8 cellular contexts compared by ENCODE assay signal in the genomic region with DNA sequence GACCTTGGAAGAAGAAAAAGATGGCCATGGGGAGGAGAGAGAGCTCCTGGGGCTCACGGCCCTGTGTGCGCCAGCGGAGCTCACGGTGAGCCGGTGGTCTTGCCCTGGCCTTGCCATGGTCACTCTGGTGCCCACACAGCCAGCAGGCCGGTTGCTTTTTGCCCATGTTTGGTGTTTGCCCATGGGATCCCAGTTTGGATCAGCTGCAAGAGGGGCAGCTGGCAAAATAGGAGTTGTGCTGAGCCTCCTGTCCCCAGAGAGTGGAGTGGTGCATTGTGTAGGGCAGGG. TPM values are rescaled to one million over a fixed set of nuclear protein-coding genes. Genes with fewer than 3 reads are reported as not detected.
DNase-seq lines count a peak whose midpoint lies in the region; ATAC-seq lines count a peak whose summit lies in the region.

No MANE protein-coding gene starts in this region.

- H3K4me3 Mint-ChIP-seq in T-helper 2 cell treated with Interferon-gamma antibody and Interleukin-4, amounts not matched to agents 5 μg/mL and 100 μg/mL, for 36 hours = peak overlapping the region; percentile 96
- peak overlapping the region; percentile 100 for H3K4me3 Mint-ChIP-seq in activated naive CD8-positive, alpha-beta T cell treated with anti-CD3 and anti-CD28 coated beads for 36 hours
- H3K4me3 Mint-ChIP-seq in immature natural killer cell = peak overlapping the region; percentile 95 to 99 (median 97)
- peak overlapping the region; percentile 91 to 95 for H3K4me3 Mint-ChIP-seq in stimulated activated naive CD8-positive, alpha-beta T cell treated with anti-CD3 and anti-CD28 coated beads, Interleukin-15, amount 100 ng/mL, for 72 hours

- no peak for ATAC-seq in stimulated activated naive CD8-positive, alpha-beta T cell treated with anti-CD3 and anti-CD28 coated beads, Interleukin-15, amount 100 ng/mL, for 72 hours
- ATAC-seq in left lobe of liver (no peak), GM21515 (IDR thresholded peaks at IDR 0.05; ENCODE audit: unreplicated experiment) (no peak)

- H3K9me3 Mint-ChIP-seq in T-helper 2 cell treated with Interferon-gamma antibody and Interleukin-4, amounts not matched to agents 5 μg/mL and 100 μg/mL, for 36 hours = no peaks in the 10 kb centered on the region
- H3K9me3 Mint-ChIP-seq in activated naive CD8-positive, alpha-beta T cell treated with anti-CD3 and anti-CD28 coated beads for 36 hours = no peaks in the 10 kb centered on the region
- peaks cover 0 to 2% (median 0%) of the 10 kb centered on the region in 6 donors for H3K9me3 Mint-ChIP-seq in immature natural killer cell
- no peaks in the 10 kb centered on the region for H3K9me3 Mint-ChIP-seq in stimulated activated naive CD8-positive, alpha-beta T cell treated with anti-CD3 and anti-CD28 coated beads, Interleukin-15, amount 100 ng/mL, for 72 hours

- H3K27ac Mint-ChIP-seq in T-helper 2 cell treated with Interferon-gamma antibody and Interleukin-4, amounts not matched to agents 5 μg/mL and 100 μg/mL, for 36 hours = peak overlapping the region; percentile 80
- H3K27ac Mint-ChIP-seq in activated naive CD8-positive, alpha-beta T cell treated with anti-CD3 and anti-CD28 coated beads for 36 hours = peak overlapping the region; percentile 95
- H3K27ac Mint-ChIP-seq in immature natural killer cell = peak overlapping the region; percentile 87 to 96 (median 92)
- H3K27ac Mint-ChIP-seq in stimulated activated naive CD8-positive, alpha-beta T cell treated with anti-CD3 and anti-CD28 coated beads, Interleukin-15, amount 100 ng/mL, for 72 hours = peak overlapping the region; percentile 83 to 94

- peaks cover 40% of the 10 kb centered on the region for H3K4me1 Mint-ChIP-seq in T-helper 2 cell treated with Interferon-gamma antibody and Interleukin-4, amounts not matched to agents 5 μg/mL and 100 μg/mL, for 36 hours (ENCODE audit: low read depth)
- H3K4me1 Mint-ChIP-seq in activated naive CD8-positive, alpha-beta T cell treated with anti-CD3 and anti-CD28 coated beads for 36 hours = peaks cover 50% of the 10 kb centered on the region
- H3K4me1 Mint-ChIP-seq in immature natural killer cell = peaks cover 68 to 70% of the 10 kb centered on the region in 2 donors
- H3K4me1 Mint-ChIP-seq in stimulated activated naive CD8-positive, alpha-beta T cell treated with anti-CD3 and anti-CD28 coated beads, Interleukin-15, amount 100 ng/mL, for 72 hours = peaks cover 78% of the 10 kb centered on the region

- no peaks in the 10 kb centered on the region for H3K27me3 Mint-ChIP-seq in T-helper 2 cell treated with Interferon-gamma antibody and Interleukin-4, amounts not matched to agents 5 μg/mL and 100 μg/mL, for 36 hours (ENCODE audit: low read depth)
- no peaks in the 10 kb centered on the region for H3K27me3 Mint-ChIP-seq in activated naive CD8-positive, alpha-beta T cell treated with anti-CD3 and anti-CD28 coated beads for 36 hours
- peaks cover 7 to 18% (median 16%) of the 10 kb centered on the region in 3 donors for H3K27me3 Mint-ChIP-seq in immature natural killer cell (ENCODE audit: low read depth in 3 of 3)
- no peaks in the 10 kb centered on the region for H3K27me3 Mint-ChIP-seq in stimulated activated naive CD8-positive, alpha-beta T cell treated with anti-CD3 and anti-CD28 coated beads, Interleukin-15, amount 100 ng/mL, for 72 hours

- peaks cover 45% of the 10 kb centered on the region for H3K36me3 Mint-ChIP-seq in T-helper 2 cell treated with Interferon-gamma antibody and Interleukin-4, amounts not matched to agents 5 μg/mL and 100 μg/mL, for 36 hours (ENCODE audit: low read depth)
- peaks cover 28% of the 10 kb centered on the region for H3K36me3 Mint-ChIP-seq in activated naive CD8-positive, alpha-beta T cell treated with anti-CD3 and anti-CD28 coated beads for 36 hours
- H3K36me3 Mint-ChIP-seq in immature natural killer cell = peaks cover 11 to 31% (median 19%) of the 10 kb centered on the region in 3 donors

- DNase-seq in T-helper 2 cell treated with Interferon-gamma antibody and Interleukin-4, amounts not matched to agents 5 μg/mL and 100 μg/mL, for 36 hours (ENCODE audit: low spot score) = no peak
- DNase-seq in T-helper 2 cell (no peak), immature natural killer cell (no peak), left lobe of liver (ENCODE audit: low spot score) (no peak)
- DNase-seq in activated naive CD8-positive, alpha-beta T cell treated with anti-CD3 and anti-CD28 coated beads for 36 hours = no peak
- no peak for DNase-seq in stimulated activated naive CD8-positive, alpha-beta T cell treated with anti-CD3 and anti-CD28 coated beads, Interleukin-15, amount 100 ng/mL, for 72 hours
- no peak for DNase-seq in NK-92 treated with Interleukin-12 subunit alpha and Interleukin-12 subunit beta, amount 100 ng/mL, for 24 hours (lab: John Stamatoyannopoulos, UW)

RNA-seq across cellular contexts. Expression of a gene that starts 1.6 kb away (rescaled TPM):
- total RNA-seq in activated naive CD8-positive, alpha-beta T cell treated with anti-CD3 and anti-CD28 coated beads for 36 hours = 100 to 1,000 TPM; 124 to 127 TPM
- polyA plus RNA-seq in immature natural killer cell = 1,000 to 10,000 TPM in 1 of 3 donors, 100 to 1,000 TPM in 2; 566 to 1,121 (median 751) TPM
- 156 TPM for total RNA-seq in left lobe of liver

RNA-seq across cellular contexts. Expression of a gene that starts 12.9 kb away (rescaled TPM):
- 1 to 10 TPM; 1.8 TPM for total RNA-seq in activated naive CD8-positive, alpha-beta T cell treated with anti-CD3 and anti-CD28 coated beads for 36 hours
- polyA plus RNA-seq in immature natural killer cell = 100 to 1,000 TPM; 208 to 218 (median 212) TPM
- 14.0 TPM for total RNA-seq in left lobe of liver

RNA-seq across cellular contexts. Expression of a gene that starts 26.2 kb away (rescaled TPM):
- total RNA-seq in activated naive CD8-positive, alpha-beta T cell treated with anti-CD3 and anti-CD28 coated beads for 36 hours = 10 to 100 TPM; 39.9 to 41.6 TPM
- polyA plus RNA-seq in immature natural killer cell = 10 to 100 TPM in 1 of 3 donors, 1 to 10 TPM in 2; 4.3 to 11.2 (median 6.3) TPM
- 21.5 TPM for total RNA-seq in left lobe of liver

RNA-seq across cellular contexts. Expression of a gene that starts 37.3 kb away (rescaled TPM):
- not detected for total RNA-seq in activated naive CD8-positive, alpha-beta T cell treated with anti-CD3 and anti-CD28 coated beads for 36 hours
- polyA plus RNA-seq in immature natural killer cell = 1 to 10 TPM; 1.9 to 4.2 (median 2.0) TPM
- not detected for total RNA-seq in left lobe of liver
